In the genomic region with DNA sequence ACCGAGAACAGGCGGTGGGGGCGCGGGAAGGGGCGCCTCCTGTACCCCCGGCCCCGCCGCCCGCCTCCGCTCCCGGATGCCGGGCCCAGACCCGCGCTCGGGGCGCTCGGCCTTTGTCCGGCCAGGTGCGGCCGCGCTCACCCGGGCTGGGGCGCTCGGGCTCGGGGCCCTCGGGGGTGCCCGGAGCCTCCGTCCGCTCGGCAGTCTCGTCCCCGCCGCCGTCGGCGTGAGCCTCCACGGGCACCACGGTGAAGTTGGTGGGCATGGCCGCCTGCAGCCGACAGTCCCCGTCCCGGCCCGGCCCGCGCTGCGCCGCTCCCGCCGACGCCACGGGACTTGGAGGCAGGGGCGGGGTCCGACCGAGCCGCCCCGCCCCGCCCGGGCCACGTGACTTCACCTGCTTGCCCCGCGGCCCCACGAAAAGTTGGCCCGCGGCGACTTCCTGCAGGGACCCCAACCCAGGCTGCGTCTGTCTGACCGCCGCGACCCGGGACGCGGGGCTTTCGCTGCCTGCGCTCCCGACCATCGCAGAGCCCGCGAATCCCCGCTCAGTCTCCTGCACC, we compare ENCODE assay signal across 8 cellular contexts. TPM values are rescaled to one million over a fixed set of nuclear protein-coding genes. Genes with fewer than 3 reads are reported as not detected.
DNase-seq lines count a peak whose midpoint lies in the region; ATAC-seq, FAIRE-seq and TF ChIP-seq lines count a peak whose summit lies in the region.

TSS of gene SLC12A7 (minus strand) at position 337 of the 563 bp plus-strand sequence. CDS start at position 265, 72 bp downstream.

- FAIRE-seq in keratinocyte (lab: Jason Lieb, UNC), result no peak

- no peaks in the 10 kb centered on the region for H3K9me3 ChIP-seq in keratinocyte (ENCODE audit: control insufficient read depth, low read depth, low read length)

- H3K27me3 ChIP-seq in keratinocyte (ENCODE audit: control insufficient read depth, extremely low read depth, insufficient read depth, low read length), result peaks cover 25% of the 10 kb centered on the region

- in situ Hi-C loops in T47D (cut with HindIII; ENCODE audit: low pct_unique_long_range_greater_than_20kb, low sequenced_read_pairs), result no loop called here

- no peak within 1 kb of the TSS for H3K27ac ChIP-seq in keratinocyte (ENCODE audit: control insufficient read depth, insufficient read depth, low read length)

- H2AFZ ChIP-seq in keratinocyte (ENCODE audit: control insufficient read depth, low read length), result peak within 1 kb of the TSS; percentile 43

- H3K4me3 ChIP-seq in keratinocyte (ENCODE audit: control insufficient read depth in 2 of 3, extremely low read depth in 1 of 3, insufficient read depth in 2 of 3, low read depth in 1 of 3, low read length in 3 of 3), result peak within 1 kb of the TSS; percentile 59 to 69 (median 67)

- ATAC-seq in HG02970 (IDR thresholded peaks at IDR 0.05; ENCODE audit: low FRiP score, unreplicated experiment), result no peak

- no peaks in the 10 kb centered on the region for H3K4me1 ChIP-seq in keratinocyte (ENCODE audit: control insufficient read depth, extremely low read depth, insufficient read depth, low read length)

- H3K9me1 ChIP-seq in keratinocyte (ENCODE audit: control insufficient read depth, extremely low read depth, insufficient read depth, low read length), result no peaks in the 10 kb centered on the region

- peak within 1 kb of the TSS; percentile 64 for H3K4me2 ChIP-seq in keratinocyte (ENCODE audit: control insufficient read depth, extremely low read depth, insufficient read depth, low read depth, low read length)

- H3K36me3 ChIP-seq in keratinocyte (ENCODE audit: control insufficient read depth in 2 of 2, extremely low read depth in 1 of 2, insufficient read depth in 2 of 2, low read length in 2 of 2), result no peaks in the 10 kb centered on the region

- peak within 1 kb of the TSS; percentile 72 for H3K9ac ChIP-seq in keratinocyte (ENCODE audit: control insufficient read depth, extremely low read depth, insufficient read depth, low read length)

- no peaks in the 10 kb centered on the region for H4K20me1 ChIP-seq in keratinocyte (ENCODE audit: control insufficient read depth, extremely low read depth, insufficient read depth, low read length)

- TF ChIP-seq CTCF in keratinocyte (optimal IDR thresholded peaks at IDR 0.05 in 1 of 3, IDR thresholded peaks at IDR 0.05 in 1 of 3, conservative IDR thresholded peaks at IDR 0.05 in 1 of 3; ENCODE audit: extremely low read depth in 1 of 3, insufficient read depth in 2 of 3, low read length in 3 of 3), result no peak

- DNase-seq in AG08395 (ENCODE audit: low spot score) (peak; percentile 23), GM19238 (ENCODE audit: insufficient read length, low spot score) (peak; percentile 85), HuH-7 (ENCODE audit: low spot score) (peak; percentile 87), T47D (ENCODE audit: low read depth in 1 of 2, low spot score in 1 of 2) (peak; percentile 78 to 97), keratinocyte (ENCODE audit: low read depth, low spot score) (no peak)
- DNase-seq in stimulated activated CD4-positive, alpha-beta T cell treated with anti-CD3 and anti-CD28 coated beads, Interleukin-12 subunit alpha, Interleukin-12 subunit beta, amount 100 ng/mL, for 48 hours (ENCODE audit: low read depth in 2 of 3, low spot score in 1 of 3), result peak; percentile 15 to 46 (median 46)

- intact Hi-C loops in T-helper 2 cell treated with Interferon-gamma antibody and Interleukin-4, amounts not matched to agents 100 ng/mL and 5 ng/mL, for 36 hours (cut with micrococcal nuclease), result loop anchor here (5.0 kb wide), 1 partner anchor 330 kb away; the partner anchor contains the start of gene ZDHHC11B

- dilution Hi-C loops in keratinocyte (cut with MboI; ENCODE audit: extremely low pct_ligation_motif_present, low sequenced_read_pairs), result no loop called here

- no peaks in the 10 kb centered on the region for H3K79me2 ChIP-seq in keratinocyte (ENCODE audit: control insufficient read depth, insufficient read depth, low read length)

RNA-seq across cellular contexts. Expression of gene SLC12A7, which starts in this region (rescaled TPM):
- 101 and 107 TPM in 2 replicates for total RNA-seq in T-helper 2 cell treated with Interferon-gamma antibody and Interleukin-4, amounts not matched to agents 100 ng/mL and 5 ng/mL, for 36 hours
- 1.5 to 2.4 TPM (median 2.3 TPM) in 3 replicates for polyA plus RNA-seq in keratinocyte
- polyA plus RNA-seq in keratinocyte (2011; ENCODE audit: low read depth), result 10.5 TPM
- polyA plus RNA-seq in keratinocyte (2011; cell fraction: cytosol; rRNA removed), result 1.0 and 2.4 TPM in 2 replicates
- 10.4 and 14.6 TPM in 2 replicates for polyA plus RNA-seq in keratinocyte (2011; cell fraction: nucleus; rRNA removed)
- 5.6 and 8.6 TPM in 2 replicates for polyA plus RNA-seq in keratinocyte (2012; ENCODE audit: low replicate concordance)
- polyA minus RNA-seq in keratinocyte, result 4.6 to 11.4 TPM (median 5.0 TPM) in 3 replicates
- polyA minus RNA-seq in keratinocyte (2011; cell fraction: cytosol; rRNA and poly(A)+ RNA removed), result 6.7 TPM
- 17.5 and 20.8 TPM in 2 replicates for polyA minus RNA-seq in keratinocyte (2011; cell fraction: nucleus; rRNA and poly(A)+ RNA removed)
